In the genomic region with DNA sequence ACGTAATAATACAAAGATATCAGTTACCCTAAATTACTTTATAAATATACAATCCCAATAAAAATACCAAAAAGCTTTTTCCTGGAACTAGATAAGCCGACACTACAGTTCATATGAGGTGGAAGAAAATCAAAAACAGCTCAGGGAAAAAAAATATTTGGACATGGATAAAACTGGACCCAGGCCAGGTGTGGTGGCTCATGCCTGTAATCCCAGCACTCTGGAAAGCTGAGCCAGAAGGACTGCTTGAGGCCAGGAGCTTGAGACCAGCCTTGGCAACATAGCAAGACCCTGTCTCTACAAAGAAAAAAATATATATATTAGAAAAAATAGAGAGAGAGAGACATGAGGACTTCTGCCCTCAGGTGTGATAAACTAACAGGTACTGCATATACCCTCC, we compare ENCODE assay signal across 5 cellular contexts. TPM values are rescaled to one million over a fixed set of nuclear protein-coding genes. Genes with fewer than 3 reads are reported as not detected.
"Had no signal": no experiment of that assay in that cellular context is flagged by ENCODE, and none has a peak within 500 bp of the region (broad histone marks: within the 10 kb centered on the region; RNA-seq: fewer than 3 reads in every experiment).

No MANE protein-coding gene starts in this region.

RNA-seq across cellular contexts. Expression of a gene that starts 26.7 kb away (rescaled TPM):
- total RNA-seq: H4, H7, HepG2, HFFc6, HT1080 had no signal
- polyA plus RNA-seq: HepG2 had no signal
